In genomic region chr7:132214452-132214851, GRCh38 we compare ENCODE assay signal across 4 cellular contexts.
"Had no signal": no experiment of that assay in that cellular context is flagged by ENCODE, and none has a peak within 500 bp of the region (broad histone marks: within the 10 kb centered on the region; RNA-seq: fewer than 3 reads in every experiment).

No MANE protein-coding gene starts in this region.

- H3K4me3 ChIP-seq: GM23338 had no signal

- H3K4me2 ChIP-seq: GM23338 had no signal

- H2AFZ ChIP-seq: GM23338 had no signal

- DNase-seq: H9, HCEC 1CT, IMR-90 had no signal

- H3K27ac Mint-ChIP-seq: GM23338, H9 had no signal

- ATAC-seq: GM23338 had no signal

- H3K9me3 Mint-ChIP-seq: GM23338, H9 had no signal

- H3K4me3 Mint-ChIP-seq: GM23338, H9 had no signal
